14 cellular contexts compared by ENCODE assay signal in the genomic region with DNA sequence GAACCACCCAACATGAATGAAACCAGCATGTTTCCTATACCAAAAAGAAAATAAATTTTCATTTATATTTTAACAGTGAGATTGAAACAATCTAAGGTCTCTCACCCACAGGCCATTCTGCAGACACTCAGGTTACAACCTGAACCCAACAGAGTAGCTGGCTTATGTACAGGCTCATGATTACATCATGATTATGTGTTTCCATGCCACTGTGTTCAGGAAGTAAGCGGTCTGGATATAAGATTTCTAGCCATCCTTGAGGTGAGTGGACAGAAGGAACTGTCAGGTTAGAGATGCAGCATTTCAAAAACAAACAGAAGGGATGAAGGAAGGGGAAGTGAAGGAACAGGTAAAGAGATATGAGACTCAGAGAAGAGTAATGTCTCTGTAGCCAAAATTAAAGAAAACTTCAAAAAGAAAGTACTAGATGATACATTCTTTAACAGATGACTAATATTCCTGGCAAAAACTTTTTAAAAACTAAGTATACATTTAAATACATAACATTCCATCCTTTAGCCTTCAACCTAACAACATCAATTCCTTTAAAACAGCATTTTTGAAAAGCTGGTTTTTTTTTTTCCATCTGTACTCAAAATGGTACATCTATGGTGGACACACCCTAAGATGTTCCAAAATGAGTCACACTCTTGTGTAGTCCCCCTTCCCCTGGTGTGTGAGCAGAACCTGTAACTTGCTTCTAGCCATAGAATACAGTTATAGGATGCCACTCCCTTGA.
DNase-seq lines count a peak whose midpoint lies in the region; ATAC-seq and TF ChIP-seq lines count a peak whose summit lies in the region.
"Had no signal": no experiment of that assay in that cellular context is flagged by ENCODE, and none has a peak within 500 bp of the region (broad histone marks: within the 10 kb centered on the region; RNA-seq: fewer than 3 reads in every experiment).

No MANE protein-coding gene starts in this region.

- peaks cover 18% of the 10 kb centered on the region for H3K4me1 ChIP-seq in suprapubic skin
- H3K4me1 ChIP-seq: adrenal gland had no signal

- H3K27ac ChIP-seq in adipose tissue (ENCODE audit: low read depth, low read length), result peak overlapping the region; percentile 8
- H3K27ac ChIP-seq in suprapubic skin, result peak overlapping the region; percentile 71

- no peaks in the 10 kb centered on the region for H3K9me3 ChIP-seq in suprapubic skin
- H3K9me3 ChIP-seq: adrenal gland, mucosa of descending colon had no signal

- no peak overlapping the region for H3K27ac Mint-ChIP-seq in activated naive CD8-positive, alpha-beta T cell treated with anti-CD3 and anti-CD28 coated beads for 36 hours

- H3K4me1 Mint-ChIP-seq in activated naive CD8-positive, alpha-beta T cell treated with anti-CD3 and anti-CD28 coated beads for 36 hours, result no peaks in the 10 kb centered on the region

- no peaks in the 10 kb centered on the region for H3K36me3 Mint-ChIP-seq in activated naive CD8-positive, alpha-beta T cell treated with anti-CD3 and anti-CD28 coated beads for 36 hours

- ATAC-seq in HG03175 (IDR thresholded peaks at IDR 0.05; ENCODE audit: unreplicated experiment), result no peak
- ATAC-seq: mucosa of descending colon had no signal

- H3K27me3 Mint-ChIP-seq in activated naive CD8-positive, alpha-beta T cell treated with anti-CD3 and anti-CD28 coated beads for 36 hours, result no peaks in the 10 kb centered on the region

- no peak overlapping the region for H3K4me3 Mint-ChIP-seq in activated naive CD8-positive, alpha-beta T cell treated with anti-CD3 and anti-CD28 coated beads for 36 hours

- H3K27me3 ChIP-seq in suprapubic skin, result no peaks in the 10 kb centered on the region
- H3K27me3 ChIP-seq: adrenal gland had no signal

- H3K4me3 ChIP-seq in suprapubic skin, result no peak overlapping the region
- H3K4me3 ChIP-seq: adrenal gland, mucosa of descending colon had no signal

- TF ChIP-seq CTCF in suprapubic skin (IDR thresholded peaks at IDR 0.05), result no peak

- TF ChIP-seq POLR2A in suprapubic skin (IDR thresholded peaks at IDR 0.05), result no peak

- DNase-seq in HS-5 (ENCODE audit: low read depth) (peak; percentile 73), fibroblast of peridontal ligament (ENCODE audit: extremely low read depth) (peak; percentile 77), suprapubic skin (ENCODE audit: low spot score in 2 of 2) (no peak), NCI-H1092 treated with DMSO at 0.1 percent for 48 hours (lab: John Stamatoyannopoulos, UW) (no peak)
- DNase-seq in activated naive CD8-positive, alpha-beta T cell treated with anti-CD3 and anti-CD28 coated beads for 36 hours, result no peak
- DNase-seq: activated CD8-positive, alpha-beta memory T cell treated with anti-CD3 and anti-CD28 coated beads, Interleukin-2, amount 50 U/mL, for 4 hours; adrenal gland; mucosa of descending colon; NCI-H1436; NCI-H748 treated with DMSO at 0.1 percent for 48 hours; retina; SIG-M5 had no signal

- H3K9me3 Mint-ChIP-seq in activated naive CD8-positive, alpha-beta T cell treated with anti-CD3 and anti-CD28 coated beads for 36 hours, result peaks cover 2% of the 10 kb centered on the region

- TF ChIP-seq EP300 in suprapubic skin (IDR thresholded peaks at IDR 0.05), result no peak

- WGBS in adipose tissue, 3 donors, result 91 to 97% (median 95%) methylated on average over 1 of the region's 1 CpG
- WGBS in suprapubic skin, result 79% methylated on average over 1 of the region's 1 CpG

- H3K36me3 ChIP-seq in suprapubic skin, result no peaks in the 10 kb centered on the region
- H3K36me3 ChIP-seq: adrenal gland had no signal

Comparison
In these comparisons a context has a peak if more than half of its experiments do, and no peak if none do; other contexts are left out.
1. DNase-seq: peak in HS-5 (single experiment) and fibroblast of peridontal ligament (single experiment); none in suprapubic skin (0 of 2), activated naive CD8-positive, alpha-beta T cell treated with anti-CD3 and anti-CD28 coated beads for 36 hours (single experiment) and NCI-H1092 treated with DMSO at 0.1 percent for 48 hours (single experiment).